35 cellular contexts compared by ENCODE assay signal in genomic region chr4:142881331-142881730, GRCh38.
"Had no signal": no experiment of that assay in that cellular context is flagged by ENCODE, and none has a peak within 500 bp of the region (broad histone marks: within the 10 kb centered on the region; RNA-seq: fewer than 3 reads in every experiment).

No MANE protein-coding gene starts in this region.

- H3K27ac ChIP-seq: adrenal gland, body of pancreas, brain microvascular endothelial cell, breast epithelium, cardiac muscle cell, VCaP had no signal

- DNase-seq: activated B cell treated with CpG ODN at 0.5 μM for 24 hours; activated CD4-positive, alpha-beta memory T cell treated with anti-CD3 and anti-CD28 coated beads for 36 hours; activated CD4-positive, alpha-beta T cell treated with anti-CD3 and anti-CD28 coated beads for 4 hours; activated CD4-positive, alpha-beta T cell treated with anti-CD3 and anti-CD28 coated beads, Interleukin-2, amount 10 ng/mL, durations not matched to agents 24 days and 14 days; activated CD4-positive, alpha-beta T cell treated with anti-CD3 and anti-CD28 coated beads, Interleukin-2, amount 50 U/mL, for 1 hour; activated CD4-positive, alpha-beta T cell treated with anti-CD3 and anti-CD28 coated beads, Interleukin-2, amount 50 U/mL, for 4 hours; activated CD4-positive, CD25-positive, alpha-beta regulatory T cell treated with anti-CD3 and anti-CD28 coated beads, Interleukin-2, amount 50 U/mL, for 72 hours; activated CD8-positive, alpha-beta memory T cell treated with anti-CD3 and anti-CD28 coated beads, Interleukin-2, amount 50 U/mL, for 4 hours; activated CD8-positive, alpha-beta T cell treated with anti-CD3 and anti-CD28 coated beads for 36 hours; activated effector memory CD4-positive, alpha-beta T cell treated with anti-CD3 and anti-CD28 coated beads, Interleukin-2, amount 50 U/mL, for 16 hours; activated gamma-delta T cell treated with Interleukin-2 at 50 U/mL for 16 hours; activated naive CD4-positive, alpha-beta T cell; activated naive CD4-positive, alpha-beta T cell treated with anti-CD3 and anti-CD28 coated beads for 36 hours; activated naive CD4-positive, alpha-beta T cell treated with anti-CD3 and anti-CD28 coated beads, Interleukin-2, amount 50 U/mL, for 16 hours; activated naive CD8-positive, alpha-beta T cell treated with anti-CD3 and anti-CD28 coated beads for 36 hours; activated T-cell treated with anti-CD3 and anti-CD28 coated beads for 4 hours; activated T-cell treated with anti-CD3 and anti-CD28 coated beads, Interleukin-2, amount 50 U/mL, for 1 hour; activated T-cell treated with anti-CD3 and anti-CD28 coated beads, Interleukin-2, amount 50 U/mL, for 4 hours; activated T-cell treated with anti-CD3 and anti-CD28 coated beads, Interleukin-2, amount 50 U/mL, for 72 hours; adrenal gland; amniotic stem cell; aorta; body of pancreas; brain microvascular endothelial cell; cerebellar nuclear complex; T-helper 1 cell; T-helper 2 cell; T-helper 9 cell had no signal

- FAIRE-seq: astrocyte, TTC549 had no signal

- H3K4me3 ChIP-seq: adrenal gland, body of pancreas, breast epithelium, cardiac muscle cell had no signal

- H3K9me3 ChIP-seq: adrenal gland, body of pancreas had no signal

- ATAC-seq: activated CD8-positive, alpha-beta T cell treated with anti-CD3 and anti-CD28 coated beads for 36 hours; activated naive CD4-positive, alpha-beta T cell treated with anti-CD3 and anti-CD28 coated beads, Interleukin-2, amount 50 U/mL, for 72 hours; activated T-cell treated with anti-CD3 and anti-CD28 coated beads, Interleukin-2, amount 50 U/mL, for 4 hours; activated T-cell treated with anti-CD3 and anti-CD28 coated beads, Interleukin-2, amount 50 U/mL, for 72 hours; activated T-helper 17 cell treated with anti-CD3 and anti-CD28 coated beads, Interleukin-2, amount 50 U/mL, for 72 hours; body of pancreas had no signal

- H3K4me1 ChIP-seq: adrenal gland, body of pancreas, breast epithelium had no signal

- H3K27me3 ChIP-seq: adrenal gland, body of pancreas, brain microvascular endothelial cell, breast epithelium, cardiac muscle cell had no signal

- H3K36me3 ChIP-seq: adrenal gland, brain microvascular endothelial cell, breast epithelium, cardiac muscle cell had no signal
